In genomic region chr3:66423791-66424190, GRCh38 we compare ENCODE assay signal across 15 cellular contexts.
A peak's percentile ranks its signal among the peaks of the same experiment; 100 is the strongest.
DNase-seq lines count a peak whose midpoint lies in the region; ATAC-seq, FAIRE-seq and TF ChIP-seq lines count a peak whose summit lies in the region.
"Had no signal": no experiment of that assay in that cellular context is flagged by ENCODE, and none has a peak within 500 bp of the region (broad histone marks: within the 10 kb centered on the region; RNA-seq: fewer than 3 reads in every experiment).

No MANE protein-coding gene starts in this region.

- H3K4me1 ChIP-seq in fibroblast of lung (ENCODE audit: control insufficient read depth, extremely low read depth, insufficient read depth, low read length) (peaks cover 12% of the 10 kb centered on the region), sigmoid colon (peaks cover 0 to 95% (median 86%) of the 10 kb centered on the region in 4 donors), colonic mucosa (no peaks in the 10 kb centered on the region)
- H3K4me1 ChIP-seq: parathyroid adenoma had no signal

- H3K9me3 ChIP-seq in fibroblast of lung (ENCODE audit: control insufficient read depth, insufficient read depth, low read depth, low read length) (no peaks in the 10 kb centered on the region), sigmoid colon (no peaks in the 10 kb centered on the region), colonic mucosa (no peaks in the 10 kb centered on the region)
- H3K9me3 ChIP-seq: adrenal gland had no signal

- peak in 3 of 4 donors; percentile 11 to 72 (median 50) for TF ChIP-seq EP300 in sigmoid colon (IDR thresholded peaks at IDR 0.05)

- H3K9ac ChIP-seq in fibroblast of lung (ENCODE audit: insufficient read depth, low read length) = no peak overlapping the region
- no peak overlapping the region for H3K9ac ChIP-seq in colonic mucosa (ENCODE audit: low read depth in 2 of 2, low read length in 2 of 2)
- H3K9ac ChIP-seq: parathyroid adenoma had no signal

- TF ChIP-seq CTCF in fibroblast of lung (conservative IDR thresholded peaks at IDR 0.05 in 1 of 2, IDR thresholded peaks at IDR 0.05 in 1 of 2; ENCODE audit: low read depth in 1 of 2, low read length in 2 of 2) (peak in 1 of 2 donors; percentile 3), sigmoid colon (IDR thresholded peaks at IDR 0.05) (no peak), colonic mucosa (IDR thresholded peaks at IDR 0.05) (no peak)

- H3K4me3 ChIP-seq in fibroblast of lung (replicated peaks in 1 of 4; ENCODE audit: control extremely low read depth in 1 of 4, insufficient read depth in 1 of 4, low read depth in 3 of 4, low read length in 4 of 4) (no peak overlapping the region), sigmoid colon (no peak overlapping the region), colonic mucosa (no peak overlapping the region)
- H3K4me3 ChIP-seq: adrenal gland had no signal

- H3K27ac ChIP-seq in fibroblast of lung (ENCODE audit: insufficient read depth, low read length) (peak overlapping the region; percentile 26), sigmoid colon (peak overlapping the region; percentile 65 to 95 (median 86)), colonic mucosa (no peak overlapping the region)
- H3K27ac ChIP-seq: adrenal gland, parathyroid adenoma had no signal

- H3K36me3 ChIP-seq in fibroblast of lung (ENCODE audit: control insufficient read depth, insufficient read depth, low read length) (no peaks in the 10 kb centered on the region), sigmoid colon (peaks cover 0 to 6% (median 0%) of the 10 kb centered on the region in 4 donors), colonic mucosa (no peaks in the 10 kb centered on the region)
- H3K36me3 ChIP-seq: adrenal gland had no signal

- no peak overlapping the region for H2AFZ ChIP-seq in fibroblast of lung (ENCODE audit: low read length)
- H2AFZ ChIP-seq: parathyroid adenoma had no signal

- H4K20me1 ChIP-seq in fibroblast of lung (ENCODE audit: control insufficient read depth, extremely low read depth, insufficient read depth, low read length) = no peaks in the 10 kb centered on the region

- H3K79me2 ChIP-seq in fibroblast of lung (ENCODE audit: control insufficient read depth, insufficient read depth, low read length) = peaks cover 8% of the 10 kb centered on the region

- ATAC-seq in HG03159 (IDR thresholded peaks at IDR 0.05; ENCODE audit: unreplicated experiment) = no peak
- ATAC-seq: activated CD8-positive, alpha-beta T cell treated with anti-CD3 and anti-CD28 coated beads, Interleukin-2, amount 10 ng/mL, durations not matched to agents 7 days and 5 days had no signal

- 50 to 65% methylated on average over 3 of the region's 3 CpGs for WGBS in sigmoid colon, 2 donors

- intact Hi-C loops in sigmoid colon (cut with DNase I) (loop anchor here (1.0 to 2.0 kb wide), 2 partner anchors 73 to 134 kb away; no protein-coding TSS in a partner anchor), colonic mucosa (cut with DNase I) (no loop called here)

- DNase-seq in activated CD4-positive, alpha-beta T cell treated with anti-CD3 and anti-CD28 coated beads for 48 hours = peak; percentile 14
- DNase-seq in activated CD4-positive, alpha-beta T cell treated with anti-CD3 and anti-CD28 coated beads, Interleukin-2, amount 50 U/mL, for 4 hours = no peak
- peak; percentile 44 for DNase-seq in LHCN-M2 (ENCODE audit: low read depth)
- peak; percentile 74 to 87 for DNase-seq in fibroblast of lung (ENCODE audit: low read depth in 2 of 2)
- peak; percentile 88 for DNase-seq in sigmoid colon
- no peak for DNase-seq in frontal cortex (ENCODE audit: low spot score in 2 of 2)
- DNase-seq in colonic mucosa = no peak
- DNase-seq: activated CD8-positive, alpha-beta T cell treated with anti-CD3 and anti-CD28 coated beads, Interleukin-2, amount 10 ng/mL, durations not matched to agents 7 days and 5 days; adrenal gland; NCI-H345; T-helper 1 cell had no signal

- no peak overlapping the region for H3K4me2 ChIP-seq in fibroblast of lung (ENCODE audit: extremely low read depth, insufficient read depth, low read length)

- H3K27me3 ChIP-seq in fibroblast of lung (ENCODE audit: control insufficient read depth, insufficient read depth, low read length) (no peaks in the 10 kb centered on the region), sigmoid colon (no peaks in the 10 kb centered on the region), colonic mucosa (no peaks in the 10 kb centered on the region)
- H3K27me3 ChIP-seq: adrenal gland had no signal

- no peak for TF ChIP-seq POLR2A in sigmoid colon (IDR thresholded peaks at IDR 0.05)

- FAIRE-seq in frontal cortex (lab: Jason Lieb, UNC) = no peak
- FAIRE-seq: A204.1, endometrium had no signal

Comparison
In these comparisons a context has a peak if more than half of its experiments do, and no peak if none do; other contexts are left out.
1. DNase-seq: peak in activated CD4-positive, alpha-beta T cell treated with anti-CD3 and anti-CD28 coated beads for 48 hours (single experiment), LHCN-M2 (single experiment), fibroblast of lung (2 of 2) and sigmoid colon (single experiment); none in activated CD4-positive, alpha-beta T cell treated with anti-CD3 and anti-CD28 coated beads, Interleukin-2, amount 50 U/mL, for 4 hours (0 of 2), frontal cortex (0 of 2) and colonic mucosa (single experiment).